In genomic region chr10:33136781-33137180, GRCh38 we compare ENCODE assay signal across 10 cellular contexts.
A peak's percentile ranks its signal among the peaks of the same experiment; 100 is the strongest.
DNase-seq lines count a peak whose midpoint lies in the region; ATAC-seq and TF ChIP-seq lines count a peak whose summit lies in the region.
"Had no signal": no experiment of that assay in that cellular context is flagged by ENCODE, and none has a peak within 500 bp of the region (broad histone marks: within the 10 kb centered on the region; RNA-seq: fewer than 3 reads in every experiment).

No MANE protein-coding gene starts in this region.

- 18 to 23% methylated on average over 1 of the region's 1 CpG for WGBS in esophagus, 2 donors
- WGBS in upper lobe of left lung, 2 donors, result 48 to 61% methylated on average over 1 of the region's 1 CpG

- no peaks in the 10 kb centered on the region for H3K9me3 Mint-ChIP-seq in activated T-cell treated with anti-CD3 and anti-CD28 coated beads, Interleukin-2, amount 50 U/mL, for 4 hours
- H3K9me3 Mint-ChIP-seq in chondrocyte (ENCODE audit: low read depth), result no peaks in the 10 kb centered on the region

- peak overlapping the region; percentile 45 to 66 for H3K27ac ChIP-seq in esophagus (ENCODE audit: low read depth in 2 of 2, low read length in 1 of 2)
- no peak overlapping the region for H3K27ac ChIP-seq in upper lobe of left lung

- TF ChIP-seq POLR2A in upper lobe of left lung (IDR thresholded peaks at IDR 0.05), result no peak

- H3K27me3 Mint-ChIP-seq in activated T-cell treated with anti-CD3 and anti-CD28 coated beads, Interleukin-2, amount 50 U/mL, for 4 hours (ENCODE audit: low read depth), result no peaks in the 10 kb centered on the region
- H3K27me3 Mint-ChIP-seq in chondrocyte (ENCODE audit: low read depth), result no peaks in the 10 kb centered on the region

- H3K36me3 Mint-ChIP-seq in activated T-cell treated with anti-CD3 and anti-CD28 coated beads, Interleukin-2, amount 50 U/mL, for 4 hours (ENCODE audit: insufficient read depth), result peaks cover 1% of the 10 kb centered on the region
- H3K36me3 Mint-ChIP-seq in chondrocyte (ENCODE audit: low read depth), result no peaks in the 10 kb centered on the region

- TF ChIP-seq CTCF in chondrocyte (IDR thresholded peaks at IDR 0.05) (no peak), upper lobe of left lung (IDR thresholded peaks at IDR 0.05) (no peak)

- H3K36me3 ChIP-seq in esophagus (ENCODE audit: control insufficient read depth in 2 of 2, insufficient read depth in 2 of 2, low read length in 1 of 2), result no peaks in the 10 kb centered on the region
- H3K36me3 ChIP-seq in upper lobe of left lung, result no peaks in the 10 kb centered on the region

- H3K9me3 ChIP-seq in esophagus (ENCODE audit: control insufficient read depth in 2 of 2, insufficient read depth in 1 of 2, low read depth in 1 of 2, low read length in 1 of 2), result peaks cover 0 to 2% of the 10 kb centered on the region in 2 donors
- H3K9me3 ChIP-seq in upper lobe of left lung, result no peaks in the 10 kb centered on the region

- H3K27me3 ChIP-seq in esophagus (ENCODE audit: control insufficient read depth in 1 of 2, insufficient read depth in 2 of 2, low read length in 2 of 2) (no peaks in the 10 kb centered on the region), upper lobe of left lung (no peaks in the 10 kb centered on the region)

- H3K4me3 ChIP-seq in esophagus (ENCODE audit: low read depth in 1 of 2, low read length in 2 of 2) (no peak overlapping the region), upper lobe of left lung (no peak overlapping the region)

- peak; percentile 60 to 69 for ATAC-seq in activated T-cell treated with anti-CD3 and anti-CD28 coated beads, Interleukin-2, amount 50 U/mL, for 4 hours
- ATAC-seq in stimulated activated naive CD8-positive, alpha-beta T cell treated with anti-CD3 and anti-CD28 coated beads, Interleukin-15, Interleukin-2, amounts not matched to agents 100 U/mL and 50 U/mL, for 24 hours, result peak; percentile 67
- ATAC-seq in upper lobe of left lung (ENCODE audit: low FRiP score in 2 of 2), result no peak

- H3K4me1 Mint-ChIP-seq in activated T-cell treated with anti-CD3 and anti-CD28 coated beads, Interleukin-2, amount 50 U/mL, for 4 hours (ENCODE audit: low read depth), result peaks cover 91% of the 10 kb centered on the region
- H3K4me1 Mint-ChIP-seq in chondrocyte (ENCODE audit: low read depth), result peaks cover 26% of the 10 kb centered on the region

- H3K4me1 ChIP-seq in esophagus (ENCODE audit: control insufficient read depth in 2 of 2, insufficient read depth in 2 of 2, low read length in 1 of 2) (peaks cover 0 to 3% of the 10 kb centered on the region in 2 donors), upper lobe of left lung (peaks cover 4 to 13% (median 7%) of the 10 kb centered on the region in 4 donors)

- peak overlapping the region; percentile 45 for H3K4me3 Mint-ChIP-seq in activated T-cell treated with anti-CD3 and anti-CD28 coated beads, Interleukin-2, amount 50 U/mL, for 4 hours
- no peak overlapping the region for H3K4me3 Mint-ChIP-seq in chondrocyte (ENCODE audit: unreplicated experiment)
- H3K4me3 Mint-ChIP-seq: B cell had no signal

- H3K27ac Mint-ChIP-seq in chondrocyte (ENCODE audit: unreplicated experiment), result no peak overlapping the region
- H3K27ac Mint-ChIP-seq: B cell had no signal

- DNase-seq in activated T-cell treated with anti-CD3 and anti-CD28 coated beads, Interleukin-2, amount 50 U/mL, for 4 hours, result no peak
- DNase-seq in activated T-cell treated with anti-CD3 and anti-CD28 coated beads for 4 hours (no peak), RPMI7951 (ENCODE audit: low read depth) (peak; percentile 87), chondrocyte (ENCODE audit: low spot score) (no peak), upper lobe of left lung (no peak), GDM1 (lab: John Stamatoyannopoulos, UW) (no peak)
- no peak for DNase-seq in stimulated activated naive CD8-positive, alpha-beta T cell treated with anti-CD3 and anti-CD28 coated beads, Interleukin-15, Interleukin-2, amounts not matched to agents 100 U/mL and 50 U/mL, for 24 hours
- DNase-seq: NCI-H2171 had no signal

- no peak for TF ChIP-seq EP300 in upper lobe of left lung (IDR thresholded peaks at IDR 0.05)

Comparison
In these comparisons a context has a peak if more than half of its experiments do, and no peak if none do; other contexts are left out.
1. ATAC-seq: peak in activated T-cell treated with anti-CD3 and anti-CD28 coated beads, Interleukin-2, amount 50 U/mL, for 4 hours (2 of 2) and stimulated activated naive CD8-positive, alpha-beta T cell treated with anti-CD3 and anti-CD28 coated beads, Interleukin-15, Interleukin-2, amounts not matched to agents 100 U/mL and 50 U/mL, for 24 hours (single experiment); none in upper lobe of left lung (0 of 2).
2. H3K27ac ChIP-seq: peak in esophagus (2 of 2); none in upper lobe of left lung (0 of 4).